In the genomic region with DNA sequence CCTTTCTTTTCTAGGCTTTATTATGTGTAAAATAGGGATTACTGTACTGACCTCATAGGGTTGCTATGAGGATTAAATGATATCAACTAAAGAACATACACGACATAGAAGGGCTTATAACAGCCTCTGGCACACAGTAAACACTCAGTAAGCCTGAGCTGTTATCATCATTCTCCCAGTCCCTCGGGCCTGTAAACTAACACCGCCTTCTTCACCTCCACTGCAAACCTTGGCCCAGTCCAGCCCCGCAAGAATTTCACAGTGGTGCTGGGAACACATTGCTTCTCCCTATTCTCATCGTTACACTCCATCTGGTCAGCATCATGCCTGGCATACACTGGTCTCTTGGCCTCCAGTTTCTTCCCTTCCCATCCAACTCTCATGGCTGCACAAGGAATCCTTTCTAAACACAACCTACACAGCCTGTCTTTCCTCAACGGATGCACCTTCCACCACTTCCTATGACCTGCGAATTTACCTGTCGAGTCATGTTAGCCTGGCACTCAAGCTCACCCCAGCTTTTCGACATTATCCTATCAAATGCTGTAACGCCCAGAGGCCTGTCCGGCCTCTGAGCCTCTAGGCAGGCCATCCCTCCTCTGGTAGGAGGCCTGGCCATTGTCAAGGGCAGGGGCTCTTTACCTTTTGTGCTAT, we compare ENCODE assay signal across 1 cellular context.
TF ChIP-seq lines count a peak whose summit lies in the region.

No MANE protein-coding gene starts in this region.

TF ChIP-seq in GM23338, 12 proteins besides CTCF, POLR2A, EP300 and RAD21 (continued from another document):
- TF ChIP-seq ZNF462 (CRISPR knock-in tag; IDR thresholded peaks at IDR 0.05) (no peak), JUNB (IDR thresholded peaks at IDR 0.05; ENCODE audit: unreplicated experiment) (no peak), NANOG (IDR thresholded peaks at IDR 0.05; ENCODE audit: borderline replicate concordance) (no peak), EZH2phosphoT487 (IDR thresholded peaks at IDR 0.05; ENCODE audit: unreplicated experiment) (no peak), ZNF331 (CRISPR knock-in tag; IDR thresholded peaks at IDR 0.05; ENCODE audit: low read depth) (no peak), POLR2AphosphoS5 (IDR thresholded peaks at IDR 0.05; ENCODE audit: low read depth) (no peak), CREB1 (CRISPR knock-in tag; IDR thresholded peaks at IDR 0.05; ENCODE audit: low read depth) (no peak)
